In the genomic region with DNA sequence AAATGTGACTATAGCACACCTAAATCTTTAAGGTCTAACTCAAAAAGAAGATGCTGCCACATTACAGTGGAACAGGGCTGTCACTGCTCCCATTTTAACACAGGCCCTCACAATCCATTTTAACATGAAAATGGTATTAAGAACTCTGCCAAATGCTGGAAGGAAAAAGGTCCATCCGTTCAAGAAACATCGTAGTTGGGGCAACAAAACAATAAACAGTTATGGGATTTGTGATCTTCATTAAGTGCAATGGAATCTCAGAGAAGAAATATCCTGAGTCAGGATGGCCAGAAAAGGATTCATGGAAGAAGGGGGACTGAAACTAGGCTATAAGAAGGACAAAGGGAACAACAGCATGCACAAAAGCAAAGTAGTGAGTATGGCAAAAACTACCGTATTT, we compare ENCODE assay signal across 10 cellular contexts. TPM values are rescaled to one million over a fixed set of nuclear protein-coding genes. Genes with fewer than 3 reads are reported as not detected.
A peak's percentile ranks its signal among the peaks of the same experiment; 100 is the strongest.
DNase-seq lines count a peak whose midpoint lies in the region; ATAC-seq and TF ChIP-seq lines count a peak whose summit lies in the region.
"Had no signal": no experiment of that assay in that cellular context is flagged by ENCODE, and none has a peak within 500 bp of the region (broad histone marks: within the 10 kb centered on the region; RNA-seq: fewer than 3 reads in every experiment).

No MANE protein-coding gene starts in this region.

- no peak for TF ChIP-seq POLR2A in esophagus squamous epithelium (IDR thresholded peaks at IDR 0.05)
- no peak for TF ChIP-seq POLR2A in tibial nerve (IDR thresholded peaks at IDR 0.05)

- H3K9me3 ChIP-seq in Panc1 (ENCODE audit: control insufficient read depth, insufficient read depth, low read depth, low read length) (no peaks in the 10 kb centered on the region), esophagus squamous epithelium (no peaks in the 10 kb centered on the region), parathyroid adenoma (ENCODE audit: control insufficient read depth, low read length) (no peaks in the 10 kb centered on the region), tibial nerve (no peaks in the 10 kb centered on the region)

- WGBS in esophagus squamous epithelium, 2 donors = 4 to 17% methylated on average over 3 of the region's 3 CpGs
- WGBS in tibial nerve, 2 donors = 20 to 21% methylated on average over 3 of the region's 3 CpGs

- CTCF ChIA-PET in Panc1 (lab: Charles Lee) = no interaction called here

- TF ChIP-seq EP300 in tibial nerve (IDR thresholded peaks at IDR 0.05) = no peak

- no peak for TF ChIP-seq CTCF in Panc1 (IDR thresholded peaks at IDR 0.05)
- no peak for TF ChIP-seq CTCF in esophagus squamous epithelium (IDR thresholded peaks at IDR 0.05)
- TF ChIP-seq CTCF in parathyroid adenoma (IDR thresholded peaks at IDR 0.05) = no peak
- no peak for TF ChIP-seq CTCF in tibial nerve (IDR thresholded peaks at IDR 0.05)

- DNase-seq in EH (ENCODE audit: low read depth) (peak; percentile 46), Panc1 (ENCODE audit: low read depth, low spot score) (no peak), esophagus squamous epithelium (lab: John Stamatoyannopoulos, UW) (no peak), NCI-H526 (lab: John Stamatoyannopoulos, UW) (no peak), germinal center (ENCODE audit: low spot score) (no peak), tibial nerve (ENCODE audit: low spot score in 2 of 2) (no peak)
- DNase-seq: NCI-H1105 treated with DMSO at 0.1 percent for 48 hours had no signal

- H3K36me3 ChIP-seq in Panc1 (ENCODE audit: control insufficient read depth, insufficient read depth, low read length) (no peaks in the 10 kb centered on the region; the same call in 1 of the 2 replicates), esophagus squamous epithelium (no peaks in the 10 kb centered on the region), parathyroid adenoma (ENCODE audit: control insufficient read depth, insufficient read depth, low read length) (no peaks in the 10 kb centered on the region), tibial nerve (no peaks in the 10 kb centered on the region)

- peak overlapping the region; percentile 72 for H3K27ac ChIP-seq in Panc1 (ENCODE audit: low read length)
- peak overlapping the region; percentile 10 to 69 (median 55) for H3K27ac ChIP-seq in esophagus squamous epithelium
- peak overlapping the region; percentile 40 for H3K27ac ChIP-seq in parathyroid adenoma
- peak overlapping the region in 2 of 4 donors; percentile 29 to 79 for H3K27ac ChIP-seq in tibial nerve

- intact Hi-C loops in Panc1 (cut with micrococcal nuclease; ENCODE audit: unreplicated experiment) = loop anchor here (10.0 kb wide), 2 partner anchors 404 to 1194 kb away; no protein-coding TSS in a partner anchor
- intact Hi-C loops in esophagus squamous epithelium (cut with DNase I) = loop anchor here (10.0 kb wide), 1 partner anchor 136 kb away; no protein-coding TSS in a partner anchor

- H3K27me3 ChIP-seq in Panc1 (ENCODE audit: control insufficient read depth, insufficient read depth, low read length) = no peaks in the 10 kb centered on the region
- H3K27me3 ChIP-seq in esophagus squamous epithelium = no peaks in the 10 kb centered on the region
- H3K27me3 ChIP-seq in parathyroid adenoma (ENCODE audit: control insufficient read depth, insufficient read depth, low read length) = no peaks in the 10 kb centered on the region
- no peaks in the 10 kb centered on the region for H3K27me3 ChIP-seq in tibial nerve

- H3K79me2 ChIP-seq in parathyroid adenoma = peaks cover 77% of the 10 kb centered on the region

- H3K4me3 ChIP-seq in Panc1 (ENCODE audit: low read depth in 2 of 2, low read length in 2 of 2) (no peak overlapping the region), esophagus squamous epithelium (no peak overlapping the region), parathyroid adenoma (ENCODE audit: low read depth, low read length) (no peak overlapping the region), tibial nerve (no peak overlapping the region)
- H3K4me3 ChIP-seq: lung had no signal

- no peak overlapping the region for H2AFZ ChIP-seq in parathyroid adenoma

- ATAC-seq in Panc1 = no peak
- ATAC-seq in GM19452 (IDR thresholded peaks at IDR 0.05; ENCODE audit: unreplicated experiment) = no peak

- H3K4me1 ChIP-seq in Panc1 (ENCODE audit: control insufficient read depth, insufficient read depth, low read length) (peaks cover 29% of the 10 kb centered on the region), esophagus squamous epithelium (peaks cover 9 to 93% (median 38%) of the 10 kb centered on the region in 3 donors), parathyroid adenoma (peaks cover 18% of the 10 kb centered on the region), tibial nerve (peaks cover 0 to 66% (median 21%) of the 10 kb centered on the region in 4 donors)

- BruUV-seq in Panc1 (replicated peaks; lab: Mats Ljungman, UMichigan) = no TSS peak

- POLR2A ChIA-PET in Panc1 (lab: Charles Lee) = no interaction called here

- no peak overlapping the region for H3K9ac ChIP-seq in parathyroid adenoma

- in situ Hi-C loops in Panc1 (cut with HindIII; ENCODE audit: low pct_unique_long_range_greater_than_20kb, low sequenced_read_pairs) = no loop called here

- H3K4me2 ChIP-seq in parathyroid adenoma (ENCODE audit: low read length) = no peak overlapping the region

RNA-seq across cellular contexts. Expression of gene TBL1XR1, which starts 6.6 kb away (rescaled TPM):
- 192 TPM for total RNA-seq in Panc1 (2021; ENCODE audit: unreplicated experiment)
- 57.6 TPM for polyA plus RNA-seq in Panc1 (2012; ENCODE audit: insufficient read length)
- 10 to 100 TPM; 66.0 to 79.8 (median 72.4) TPM for total RNA-seq in esophagus squamous epithelium
- total RNA-seq in tibial nerve = 10 to 100 TPM; 57.1 to 66.3 (median 62.8) TPM
